Comparison of ENCODE assay signal across 8 cellular contexts in the genomic region with DNA sequence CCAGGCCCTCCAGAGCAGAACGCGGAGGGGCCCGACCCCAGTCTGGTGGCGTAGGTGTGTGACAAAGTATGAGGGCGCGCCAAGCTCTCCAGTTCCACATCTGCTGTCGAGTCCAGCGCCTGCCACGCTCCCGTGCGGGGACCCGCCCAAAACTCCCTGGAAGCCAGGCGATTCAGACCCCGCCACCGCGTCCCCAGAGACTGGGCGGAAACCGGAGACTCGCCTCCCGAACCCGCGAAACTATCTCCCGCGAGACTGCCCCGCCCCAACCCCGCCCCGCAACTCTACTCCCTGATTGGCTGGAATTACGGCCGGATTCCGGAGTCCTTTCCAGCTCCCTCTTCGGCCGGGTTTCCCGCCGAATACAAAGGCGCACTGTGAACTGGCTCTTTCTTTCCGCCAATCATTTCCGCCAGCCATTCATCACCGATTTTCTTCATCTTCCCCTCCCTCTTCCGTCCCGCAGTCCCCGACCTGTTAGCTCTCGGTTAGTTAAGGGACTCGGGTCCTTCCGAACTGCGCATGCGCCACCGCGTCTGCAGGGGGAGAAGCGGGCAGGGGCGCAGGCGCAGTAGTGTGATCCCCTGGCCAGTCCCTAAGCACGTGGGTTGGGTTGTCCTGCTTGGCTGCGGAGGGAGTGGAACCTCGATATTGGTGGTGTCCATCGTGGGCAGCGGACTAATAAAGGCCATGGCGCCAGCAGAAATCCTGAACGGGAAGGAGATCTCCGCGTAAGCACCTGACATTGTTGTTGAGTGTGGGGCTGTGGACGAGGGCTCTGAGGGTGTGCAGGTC. TPM values are rescaled to one million over a fixed set of nuclear protein-coding genes. Genes with fewer than 3 reads are reported as not detected.
A peak's percentile ranks its signal among the peaks of the same experiment; 100 is the strongest.
DNase-seq lines count a peak whose midpoint lies in the region; ATAC-seq lines count a peak whose summit lies in the region.

Gene MTHFD1 (plus strand): TSS at position 616 of the 795 bp plus-strand sequence. CDS start 75 bp downstream, at position 691.

- peak within 1 kb of the TSS; percentile 96 to 98 for H3K27ac Mint-ChIP-seq in effector memory CD8-positive, alpha-beta T cell

- H3K4me3 Mint-ChIP-seq in effector memory CD8-positive, alpha-beta T cell: peak within 1 kb of the TSS; percentile 100

- H3K9me3 Mint-ChIP-seq in effector memory CD8-positive, alpha-beta T cell: no peaks in the 10 kb centered on the region

- no peaks in the 10 kb centered on the region for H3K27me3 Mint-ChIP-seq in effector memory CD8-positive, alpha-beta T cell

- peaks cover 26 to 37% of the 10 kb centered on the region in 2 donors for H3K4me1 Mint-ChIP-seq in effector memory CD8-positive, alpha-beta T cell (ENCODE audit: low read depth in 2 of 2)

- DNase-seq in COLO668 (lab: John Stamatoyannopoulos, UW; ENCODE audit: unreplicated experiment): peak; percentile 100
- DNase-seq in HT1080 (ENCODE audit: low read depth): peak; percentile 99
- peak; percentile 99 for DNase-seq in NOMO-1 treated with DMSO at 0.1 percent for 48 hours (lab: John Stamatoyannopoulos, UW; ENCODE audit: unreplicated experiment)
- peak; percentile 91 to 96 for DNase-seq in activated CD8-positive, alpha-beta memory T cell treated with anti-CD3 and anti-CD28 coated beads for 4 hours (ENCODE audit: low read depth in 2 of 2)
- peak; percentile 88 to 93 (median 90) for DNase-seq in effector memory CD8-positive, alpha-beta T cell
- peak; percentile 100 for DNase-seq in medulla oblongata (ENCODE audit: extremely low spot score)
- peak; percentile 94 for DNase-seq in stimulated activated CD8-positive, alpha-beta memory T cell treated with anti-CD3 and anti-CD28 coated beads, Interleukin-12 subunit alpha, Interleukin-12 subunit beta, amount 100 ng/mL, for 1 hour (ENCODE audit: low read depth)

- H3K36me3 Mint-ChIP-seq in effector memory CD8-positive, alpha-beta T cell (ENCODE audit: insufficient read depth): peaks cover 15% of the 10 kb centered on the region

- peak; percentile 81 for ATAC-seq in GM21360 (IDR thresholded peaks at IDR 0.05; ENCODE audit: unreplicated experiment)
- ATAC-seq in effector memory CD8-positive, alpha-beta T cell (replicated peaks): peak; percentile 82

RNA-seq across cellular contexts. Expression of gene MTHFD1, which starts in this region (rescaled TPM):
- total RNA-seq in HT1080 (2014; rRNA removed; shearing (Covaris generic)): 61.7 and 74.4 TPM in 2 replicates
- polyA plus RNA-seq in HT1080 (2015; cell fraction: cytosol; rRNA removed): 66.6 and 70.3 TPM in 2 replicates
- polyA plus RNA-seq in HT1080 (2015; cell fraction: nucleus; rRNA removed): 142 and 147 TPM in 2 replicates

Comparison
In these comparisons a context has a peak if more than half of its experiments do, and no peak if none do; other contexts are left out.
1. Peak in every context shown above with its lines: DNase-seq and ATAC-seq.